Comparison of ENCODE assay signal across 8 cellular contexts in the genomic region with DNA sequence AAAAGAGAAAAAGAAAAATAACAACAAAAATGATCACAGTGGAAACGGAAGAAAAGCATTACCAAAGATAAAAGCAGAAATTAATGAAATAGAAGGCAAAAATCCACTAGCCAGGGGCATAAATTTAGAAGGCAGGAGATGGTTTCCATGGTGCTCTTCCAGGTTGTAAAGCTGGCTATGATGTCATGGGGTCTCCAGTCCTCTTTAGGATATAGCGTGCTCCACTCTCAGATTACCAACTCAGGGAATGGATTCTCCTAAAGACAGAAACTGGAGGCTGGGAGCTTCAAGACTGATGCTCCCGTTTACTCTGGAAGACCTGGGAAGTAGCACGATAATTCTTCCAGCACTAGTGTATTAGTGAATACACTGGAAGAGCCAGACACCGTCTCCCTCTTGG.
"Had no signal": no experiment of that assay in that cellular context is flagged by ENCODE, and none has a peak within 500 bp of the region (broad histone marks: within the 10 kb centered on the region; RNA-seq: fewer than 3 reads in every experiment).

No MANE protein-coding gene starts in this region.

- DNase-seq: H9, HCEC 1CT, IMR-90 had no signal

- H3K4me3 ChIP-seq: GM23338, K562 had no signal

- FAIRE-seq: H1, H54, HTR-8/SVneo, K562 had no signal
